8 cellular contexts compared by ENCODE assay signal in the genomic region with DNA sequence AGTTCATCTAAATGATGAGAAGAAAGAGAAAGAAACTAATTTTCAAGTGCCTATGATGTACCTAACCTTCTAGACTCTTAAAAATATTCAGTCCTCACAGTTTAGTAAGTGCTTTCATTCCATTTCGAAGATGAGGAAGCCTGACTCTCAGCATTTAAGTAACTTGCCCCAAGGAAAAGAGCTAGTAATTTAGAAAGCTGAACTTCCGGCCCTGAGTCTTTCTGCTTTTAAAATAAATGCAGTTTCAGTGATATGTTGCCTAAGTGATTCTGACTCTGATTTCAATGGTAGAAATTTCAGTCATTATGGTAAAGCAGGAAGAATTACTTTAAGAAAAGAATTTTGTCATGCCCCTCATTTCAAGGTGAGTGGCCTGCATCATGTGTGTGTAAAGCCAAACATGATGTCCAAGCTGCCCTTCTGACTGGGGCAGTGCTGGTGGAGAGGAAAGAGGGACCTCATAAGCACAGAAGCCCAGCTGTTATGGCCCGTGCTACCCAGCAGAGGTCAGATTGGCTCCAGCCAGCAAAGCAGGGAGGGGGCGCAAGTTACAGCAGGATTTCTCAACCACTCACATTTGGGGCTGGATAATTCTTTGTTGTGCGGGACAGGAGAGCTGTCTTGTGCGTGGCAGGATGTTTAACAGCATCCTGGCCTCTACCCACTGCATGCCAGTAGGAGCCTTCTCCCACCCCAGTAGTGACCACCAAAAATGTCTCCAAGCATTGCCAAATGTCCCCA. TPM values are rescaled to one million over a fixed set of nuclear protein-coding genes. Genes with fewer than 3 reads are reported as not detected.
A peak's percentile ranks its signal among the peaks of the same experiment; 100 is the strongest.
DNase-seq lines count a peak whose midpoint lies in the region; ATAC-seq, FAIRE-seq and TF ChIP-seq lines count a peak whose summit lies in the region.

No MANE protein-coding gene starts in this region.

- H3K9ac ChIP-seq in HepG2 (ENCODE audit: insufficient read depth, low read depth, low read length), result no peak overlapping the region

- WGBS in HepG2 (ENCODE audit: low lambda C conversion rate), result 16% methylated on average over 5 of the region's 6 CpGs

- TF ChIP-seq EP300 in HepG2 (IDR thresholded peaks at IDR 0.05; ENCODE audit: low read depth in 2 of 2, low read length in 2 of 2), result no peak
- no peak for TF ChIP-seq EP300 in HepG2 (CRISPR knock-in tag; IDR thresholded peaks at IDR 0.05; ENCODE audit: borderline replicate concordance)

- CTCF ChIA-PET in HepG2 (lab: Yijun Ruan, JAX; ENCODE audit: low intra/inter-chr PET ratio, low total read pairs), result no interaction called here

- no peak overlapping the region for H3K4me3 ChIP-seq in bronchial epithelial cell (ENCODE audit: low read depth, low read length)
- no peak overlapping the region for H3K4me3 ChIP-seq in HepG2 (replicated peaks in 1 of 3; ENCODE audit: insufficient read depth in 1 of 3, low read depth in 2 of 3, low read length in 3 of 3)

- peak; percentile 58 for TF ChIP-seq RAD21 in HepG2 (CRISPR knock-in tag; IDR thresholded peaks at IDR 0.05)

- peaks cover 3% of the 10 kb centered on the region for H3K27me3 ChIP-seq in bronchial epithelial cell (ENCODE audit: control insufficient read depth, insufficient read depth, low read length)
- peaks cover 0 to 8% of the 10 kb centered on the region in 2 experiments; a peak in 4 of 5 replicates for H3K27me3 ChIP-seq in HepG2 (ENCODE audit: control insufficient read depth in 1 of 2, insufficient read depth in 2 of 2, low read length in 2 of 2)

- H3K27ac Mint-ChIP-seq in CD14-positive monocyte (peak overlapping the region in 6 of 7 donors; percentile 3 to 72 (median 54)), T-helper 17 cell (no peak overlapping the region), immature natural killer cell (no peak overlapping the region)

- no peak overlapping the region for H3K4me2 ChIP-seq in HepG2 (ENCODE audit: low read depth, low read length)

- no peaks in the 10 kb centered on the region for H3K36me3 Mint-ChIP-seq in CD14-positive monocyte
- H3K36me3 Mint-ChIP-seq in T-helper 17 cell (ENCODE audit: low read depth), result peaks cover 2% of the 10 kb centered on the region
- peaks cover 0 to 5% (median 0%) of the 10 kb centered on the region in 3 donors for H3K36me3 Mint-ChIP-seq in immature natural killer cell

- peaks cover 39% of the 10 kb centered on the region for H3K4me1 ChIP-seq in HepG2 (ENCODE audit: insufficient read depth, low read length)

- no peak overlapping the region for H2AFZ ChIP-seq in HepG2 (ENCODE audit: low read length)

- FAIRE-seq in bronchial epithelial cell (lab: Jason Lieb, UNC) (no peak), HepG2 (lab: Jason Lieb, UNC) (peak; percentile 67)

- BruUV-seq in HepG2 (replicated peaks; lab: Mats Ljungman, UMichigan), result no TSS peak

- H3K9me3 Mint-ChIP-seq in CD14-positive monocyte (no peaks in the 10 kb centered on the region), immature natural killer cell (no peaks in the 10 kb centered on the region)

- in situ Hi-C loops in HepG2 (cut with HindIII; ENCODE audit: extremely low pct_ligation_motif_present, low pct_unique_long_range_greater_than_20kb), result no loop called here

- POLR2A ChIA-PET in HepG2 (lab: Yijun Ruan, JAX), result no interaction called here

- H4K20me1 ChIP-seq in HepG2 (ENCODE audit: insufficient read depth, low read length), result no peaks in the 10 kb centered on the region

- H3K27me3 Mint-ChIP-seq in CD14-positive monocyte (ENCODE audit: low read depth in 3 of 3) (peaks cover 0 to 6% (median 1%) of the 10 kb centered on the region in 3 donors), T-helper 17 cell (peaks cover 65% of the 10 kb centered on the region), immature natural killer cell (ENCODE audit: low read depth in 3 of 3) (peaks cover 9 to 18% (median 10%) of the 10 kb centered on the region in 3 donors)

- intact Hi-C loops in CD14-positive monocyte (cut with micrococcal nuclease) (no loop called here), HepG2 (cut with micrococcal nuclease; ENCODE audit: unreplicated experiment) (loop anchor here (1.0 kb wide), 1 partner anchor 90 kb away; no protein-coding TSS in a partner anchor)

- H3K79me2 ChIP-seq in HepG2 (ENCODE audit: insufficient read depth, low read length), result no peaks in the 10 kb centered on the region

- H3K4me3 Mint-ChIP-seq in CD14-positive monocyte (peak overlapping the region in 1 of 2 donors; percentile 23), T-helper 17 cell (no peak overlapping the region), immature natural killer cell (no peak overlapping the region)

- no peak overlapping the region for H3K27ac ChIP-seq in HepG2 (ENCODE audit: extremely low read length, insufficient read depth, low read length)

- H3K4me1 Mint-ChIP-seq in CD14-positive monocyte (peaks cover 46% of the 10 kb centered on the region), T-helper 17 cell (no peaks in the 10 kb centered on the region), immature natural killer cell (peaks cover 10 to 22% of the 10 kb centered on the region in 2 donors)

- TF ChIP-seq CTCF in CD14-positive monocyte (IDR thresholded peaks at IDR 0.05) (peak; percentile 14), bronchial epithelial cell (IDR thresholded peaks at IDR 0.05; ENCODE audit: insufficient read depth, low read length, severe bottlenecking) (peak; percentile 34), HepG2 (CRISPR knock-in tag; IDR thresholded peaks at IDR 0.05) (peak; percentile 74)

- peak; percentile 56 for ATAC-seq in HG03280 (IDR thresholded peaks at IDR 0.05; ENCODE audit: unreplicated experiment)
- peak; percentile 94 for ATAC-seq in HepG2
- ATAC-seq in GM21515 (IDR thresholded peaks at IDR 0.05; ENCODE audit: unreplicated experiment), result no peak
- ATAC-seq in T-helper 17 cell, result no peak

- H3K36me3 ChIP-seq in bronchial epithelial cell (ENCODE audit: control insufficient read depth, insufficient read depth, low read length) (no peaks in the 10 kb centered on the region), HepG2 (replicated peaks in 1 of 2; ENCODE audit: control insufficient read depth in 1 of 2, insufficient read depth in 2 of 2, low read length in 2 of 2) (no peaks in the 10 kb centered on the region)

- no peak for TF ChIP-seq POLR2A in HepG2 (IDR thresholded peaks at IDR 0.05; ENCODE audit: insufficient read depth in 1 of 2, low read depth in 2 of 2, low read length in 2 of 2)

- H3K9me3 ChIP-seq in HepG2 (ENCODE audit: low read length) (no peaks in the 10 kb centered on the region), T-helper 17 cell (ENCODE audit: control insufficient read depth, low read length, poor library complexity, severe bottlenecking) (no peaks in the 10 kb centered on the region)

- DNase-seq in CD14-positive monocyte (ENCODE audit: low spot score), result no peak
- no peak for DNase-seq in bronchial epithelial cell (ENCODE audit: low read depth)
- DNase-seq in HepG2 (ENCODE audit: low spot score), result peak; percentile 53
- no peak for DNase-seq in D341Med (ENCODE audit: low spot score)
- no peak for DNase-seq in T-helper 17 cell
- DNase-seq in immature natural killer cell, result no peak

RNA-seq across cellular contexts. Expression of a gene that starts 10.7 kb away (rescaled TPM):
- under 1 TPM in 1 of 2 donors, not detected in 1; 1.00 TPM for polyA plus RNA-seq in CD14-positive monocyte
- not detected in 2 replicates for total RNA-seq in bronchial epithelial cell
- not detected in 2 replicates for total RNA-seq in HepG2 (2016; rRNA removed; fragmentation: Illumina TruSeq; extraction: Trizol)
- not detected in 2 replicates for total RNA-seq in HepG2 (2016; cell fraction: cytosol; rRNA removed; fragmentation: Illumina TruSeq; extraction: Trizol; ENCODE audit: low read depth)
- not detected in 2 replicates for total RNA-seq in HepG2 (2016; cell fraction: insoluble cytoplasmic fraction; rRNA removed; fragmentation: Illumina TruSeq; extraction: Trizol)
- total RNA-seq in HepG2 (2016; cell fraction: membrane; rRNA removed; fragmentation: Illumina TruSeq; extraction: Trizol), result not detected in 2 replicates
- total RNA-seq in HepG2 (2016; cell fraction: nucleus; rRNA removed; fragmentation: Illumina TruSeq; extraction: Trizol), result not detected in 2 replicates
- not detected in 2 replicates for polyA plus RNA-seq in HepG2 (2011; rRNA removed)
- not detected in 2 replicates for polyA plus RNA-seq in HepG2 (2011; cell fraction: cytosol; rRNA removed)
- not detected in 2 replicates for polyA plus RNA-seq in HepG2 (2011; cell fraction: nucleus; rRNA removed)
- polyA plus RNA-seq in HepG2 (2012), result not detected in 2 replicates
- not detected in 2 replicates for polyA plus RNA-seq in HepG2 (2016; cell fraction: cytosol; fragmentation: Illumina TruSeq; extraction: Trizol; ENCODE audit: low read depth)
- not detected in 2 replicates for polyA plus RNA-seq in HepG2 (2016; cell fraction: insoluble cytoplasmic fraction; fragmentation: Illumina TruSeq; extraction: Trizol; ENCODE audit: low read depth)
- polyA plus RNA-seq in HepG2 (2016; cell fraction: membrane; fragmentation: Illumina TruSeq; extraction: Trizol; ENCODE audit: low read depth), result not detected in 2 replicates
- polyA plus RNA-seq in HepG2 (2016; cell fraction: nucleus; fragmentation: Illumina TruSeq; extraction: Trizol; ENCODE audit: insufficient read depth, low read depth), result not detected in 2 replicates
- polyA minus RNA-seq in HepG2 (2011; rRNA and poly(A)+ RNA removed; ENCODE audit: low replicate concordance), result not detected in 2 replicates
- polyA minus RNA-seq in HepG2 (2011; cell fraction: cytosol; rRNA and poly(A)+ RNA removed), result not detected in 2 replicates
- polyA minus RNA-seq in HepG2 (2011; cell fraction: nucleus; rRNA and poly(A)+ RNA removed), result not detected in 2 replicates
- total RNA-seq in T-helper 17 cell, result under 1 TPM in 1 of 2 donors, not detected in 1; 0.27 TPM
- not detected for polyA plus RNA-seq in immature natural killer cell

RNA-seq across cellular contexts. Expression of a gene that starts 28.2 kb away (rescaled TPM):
- polyA plus RNA-seq in CD14-positive monocyte, result under 1 TPM in 1 of 2 donors, not detected in 1; 0.09 TPM
- not detected in 2 replicates for total RNA-seq in bronchial epithelial cell
- 0.20 TPM in 2 replicates for total RNA-seq in HepG2 (2016; rRNA removed; fragmentation: Illumina TruSeq; extraction: Trizol)
- total RNA-seq in HepG2 (2016; cell fraction: cytosol; rRNA removed; fragmentation: Illumina TruSeq; extraction: Trizol; ENCODE audit: low read depth), result not detected in 2 replicates
- total RNA-seq in HepG2 (2016; cell fraction: insoluble cytoplasmic fraction; rRNA removed; fragmentation: Illumina TruSeq; extraction: Trizol), result 0.06 TPM in 1 of 2 replicates, not detected in the other
- total RNA-seq in HepG2 (2016; cell fraction: membrane; rRNA removed; fragmentation: Illumina TruSeq; extraction: Trizol), result 0.19 TPM in 1 of 2 replicates, not detected in the other
- not detected in 2 replicates for total RNA-seq in HepG2 (2016; cell fraction: nucleus; rRNA removed; fragmentation: Illumina TruSeq; extraction: Trizol)
- 0.09 TPM in 2 replicates for polyA plus RNA-seq in HepG2 (2011; rRNA removed)
- 0.05 TPM in 1 of 2 replicates, not detected in the other for polyA plus RNA-seq in HepG2 (2011; cell fraction: cytosol; rRNA removed)
- polyA plus RNA-seq in HepG2 (2011; cell fraction: nucleus; rRNA removed), result not detected in 2 replicates
- 0.12 TPM in 1 of 2 replicates, not detected in the other for polyA plus RNA-seq in HepG2 (2012)
- 0.09 and 0.17 TPM in 2 replicates for polyA plus RNA-seq in HepG2 (2016; cell fraction: cytosol; fragmentation: Illumina TruSeq; extraction: Trizol; ENCODE audit: low read depth)
- 0.30 and 0.41 TPM in 2 replicates for polyA plus RNA-seq in HepG2 (2016; cell fraction: insoluble cytoplasmic fraction; fragmentation: Illumina TruSeq; extraction: Trizol; ENCODE audit: low read depth)
- 0.21 and 0.30 TPM in 2 replicates for polyA plus RNA-seq in HepG2 (2016; cell fraction: membrane; fragmentation: Illumina TruSeq; extraction: Trizol; ENCODE audit: low read depth)
- not detected in 2 replicates for polyA plus RNA-seq in HepG2 (2016; cell fraction: nucleus; fragmentation: Illumina TruSeq; extraction: Trizol; ENCODE audit: insufficient read depth, low read depth)
- polyA minus RNA-seq in HepG2 (2011; rRNA and poly(A)+ RNA removed; ENCODE audit: low replicate concordance), result not detected in 2 replicates
- polyA minus RNA-seq in HepG2 (2011; cell fraction: cytosol; rRNA and poly(A)+ RNA removed), result not detected in 2 replicates
- polyA minus RNA-seq in HepG2 (2011; cell fraction: nucleus; rRNA and poly(A)+ RNA removed), result not detected in 2 replicates
- total RNA-seq in T-helper 17 cell, result not detected
- polyA plus RNA-seq in immature natural killer cell, result not detected

RNA-seq across cellular contexts. Expression of a gene that starts 43.0 kb away (rescaled TPM):
- polyA plus RNA-seq in CD14-positive monocyte (10 to 100 TPM; 23.6 to 38.1 TPM), HepG2 (2011; rRNA removed) (35.2 and 40.4 TPM in 2 replicates), immature natural killer cell (10 to 100 TPM; 12.8 to 14.2 (median 13.2) TPM)
- total RNA-seq in bronchial epithelial cell (38.3 and 44.5 TPM in 2 replicates), HepG2 (2016; rRNA removed; fragmentation: Illumina TruSeq; extraction: Trizol) (12.1 and 15.8 TPM in 2 replicates), T-helper 17 cell (10 to 100 TPM; 19.6 to 21.6 TPM)
- 5.3 and 6.2 TPM in 2 replicates for total RNA-seq in HepG2 (2016; cell fraction: cytosol; rRNA removed; fragmentation: Illumina TruSeq; extraction: Trizol; ENCODE audit: low read depth)
- 13.1 and 13.5 TPM in 2 replicates for total RNA-seq in HepG2 (2016; cell fraction: insoluble cytoplasmic fraction; rRNA removed; fragmentation: Illumina TruSeq; extraction: Trizol)
- 19.6 and 23.0 TPM in 2 replicates for total RNA-seq in HepG2 (2016; cell fraction: membrane; rRNA removed; fragmentation: Illumina TruSeq; extraction: Trizol)
- total RNA-seq in HepG2 (2016; cell fraction: nucleus; rRNA removed; fragmentation: Illumina TruSeq; extraction: Trizol), result 6.0 and 6.1 TPM in 2 replicates
- 28.3 and 34.3 TPM in 2 replicates for polyA plus RNA-seq in HepG2 (2011; cell fraction: cytosol; rRNA removed)
- 14.9 and 20.5 TPM in 2 replicates for polyA plus RNA-seq in HepG2 (2011; cell fraction: nucleus; rRNA removed)
- polyA plus RNA-seq in HepG2 (2012), result 13.8 and 25.9 TPM in 2 replicates
- polyA plus RNA-seq in HepG2 (2016; cell fraction: cytosol; fragmentation: Illumina TruSeq; extraction: Trizol; ENCODE audit: low read depth), result 23.0 and 24.9 TPM in 2 replicates
- 40.5 and 45.7 TPM in 2 replicates for polyA plus RNA-seq in HepG2 (2016; cell fraction: insoluble cytoplasmic fraction; fragmentation: Illumina TruSeq; extraction: Trizol; ENCODE audit: low read depth)
- polyA plus RNA-seq in HepG2 (2016; cell fraction: membrane; fragmentation: Illumina TruSeq; extraction: Trizol; ENCODE audit: low read depth), result 43.4 and 51.8 TPM in 2 replicates
- polyA plus RNA-seq in HepG2 (2016; cell fraction: nucleus; fragmentation: Illumina TruSeq; extraction: Trizol; ENCODE audit: insufficient read depth, low read depth), result 23.2 and 27.2 TPM in 2 replicates
- 14.7 and 92.5 TPM in 2 replicates for polyA minus RNA-seq in HepG2 (2011; rRNA and poly(A)+ RNA removed; ENCODE audit: low replicate concordance)
- polyA minus RNA-seq in HepG2 (2011; cell fraction: cytosol; rRNA and poly(A)+ RNA removed), result 11.5 TPM in 2 replicates
- 3.0 and 7.3 TPM in 2 replicates for polyA minus RNA-seq in HepG2 (2011; cell fraction: nucleus; rRNA and poly(A)+ RNA removed)

RNA-seq across cellular contexts. Expression of a gene that starts 46.6 kb away (rescaled TPM):
- polyA plus RNA-seq in CD14-positive monocyte (not detected), HepG2 (2011; rRNA removed) (0.16 TPM in 2 replicates), immature natural killer cell (not detected)
- total RNA-seq in bronchial epithelial cell (not detected in 2 replicates), HepG2 (2016; rRNA removed; fragmentation: Illumina TruSeq; extraction: Trizol) (not detected in 2 replicates), T-helper 17 cell (not detected)
- total RNA-seq in HepG2 (2016; cell fraction: cytosol; rRNA removed; fragmentation: Illumina TruSeq; extraction: Trizol; ENCODE audit: low read depth), result not detected in 2 replicates
- total RNA-seq in HepG2 (2016; cell fraction: insoluble cytoplasmic fraction; rRNA removed; fragmentation: Illumina TruSeq; extraction: Trizol), result 0.02 TPM in 1 of 2 replicates, not detected in the other
- 0.03 TPM in 1 of 2 replicates, not detected in the other for total RNA-seq in HepG2 (2016; cell fraction: membrane; rRNA removed; fragmentation: Illumina TruSeq; extraction: Trizol)
- not detected in 2 replicates for total RNA-seq in HepG2 (2016; cell fraction: nucleus; rRNA removed; fragmentation: Illumina TruSeq; extraction: Trizol)
- polyA plus RNA-seq in HepG2 (2011; cell fraction: cytosol; rRNA removed), result 0.04 and 0.16 TPM in 2 replicates
- 0.50 and 1.3 TPM in 2 replicates for polyA plus RNA-seq in HepG2 (2011; cell fraction: nucleus; rRNA removed)
- 0.16 and 0.95 TPM in 2 replicates for polyA plus RNA-seq in HepG2 (2012)
- not detected in 2 replicates for polyA plus RNA-seq in HepG2 (2016; cell fraction: cytosol; fragmentation: Illumina TruSeq; extraction: Trizol; ENCODE audit: low read depth)
- polyA plus RNA-seq in HepG2 (2016; cell fraction: insoluble cytoplasmic fraction; fragmentation: Illumina TruSeq; extraction: Trizol; ENCODE audit: low read depth), result not detected in 2 replicates
- polyA plus RNA-seq in HepG2 (2016; cell fraction: membrane; fragmentation: Illumina TruSeq; extraction: Trizol; ENCODE audit: low read depth), result not detected in 2 replicates
- not detected in 2 replicates for polyA plus RNA-seq in HepG2 (2016; cell fraction: nucleus; fragmentation: Illumina TruSeq; extraction: Trizol; ENCODE audit: insufficient read depth, low read depth)
- 0.07 and 0.44 TPM in 2 replicates for polyA minus RNA-seq in HepG2 (2011; rRNA and poly(A)+ RNA removed; ENCODE audit: low replicate concordance)
- 0.18 and 0.79 TPM in 2 replicates for polyA minus RNA-seq in HepG2 (2011; cell fraction: cytosol; rRNA and poly(A)+ RNA removed)
- 0.26 and 0.37 TPM in 2 replicates for polyA minus RNA-seq in HepG2 (2011; cell fraction: nucleus; rRNA and poly(A)+ RNA removed)

Comparison
In these comparisons a context has a peak if more than half of its experiments do, and no peak if none do; other contexts are left out.
1. H3K27ac Mint-ChIP-seq: peak in CD14-positive monocyte (6 of 7); none in T-helper 17 cell (single experiment) and immature natural killer cell (0 of 6).
2. CTCF ChIP-seq: peak in every context shown above with its lines; median percentile 74 in HepG2; 34 in bronchial epithelial cell; 14 in CD14-positive monocyte.
3. ATAC-seq: peak in HG03280 (single experiment) and HepG2 (single experiment); none in GM21515 (single experiment) and T-helper 17 cell (single experiment).